In genomic region chr5:175823731-175824525, GRCh38 we compare ENCODE assay signal across 15 cellular contexts. TPM values are rescaled to one million over a fixed set of nuclear protein-coding genes. Genes with fewer than 3 reads are reported as not detected.
A peak's percentile ranks its signal among the peaks of the same experiment; 100 is the strongest.
DNase-seq lines count a peak whose midpoint lies in the region; ATAC-seq and TF ChIP-seq lines count a peak whose summit lies in the region.
"Had no signal": no experiment of that assay in that cellular context is flagged by ENCODE, and none has a peak within 500 bp of the region (broad histone marks: within the 10 kb centered on the region; RNA-seq: fewer than 3 reads in every experiment).

No MANE protein-coding gene starts in this region.

- ATAC-seq in GM19351 (IDR thresholded peaks at IDR 0.05; ENCODE audit: unreplicated experiment): no peak
- ATAC-seq: activated CD4-positive, alpha-beta T cell treated with anti-CD3 and anti-CD28 coated beads for 36 hours; T-helper 17 cell had no signal

- CTCF ChIA-PET in A673 (lab: Charles Lee) (interaction anchor here (0.6 kb wide), 1 partner anchor 74 kb away, joined by 15 read pairs; no protein-coding TSS in a partner anchor), HEK293 (lab: Yijun Ruan, JAX) (interaction anchor here (0.6 to 2.0 kb wide), 4 partner anchors 48 to 1248 kb away, joined by 3 to 5 read pairs (median 4); partner anchors contain the start of gene CPLX2)

- no TSS peak for BruUV-seq in A673 (replicated peaks; lab: Mats Ljungman, UMichigan)

- no peak for TF ChIP-seq POLR2A in vagina (IDR thresholded peaks at IDR 0.05)

- H3K4me3 ChIP-seq in A673 (ENCODE audit: low read depth, low read length, poor library complexity, severe bottlenecking): no peak overlapping the region
- no peak overlapping the region for H3K4me3 ChIP-seq in HEK293 (ENCODE audit: low read depth, low read length)
- no peak overlapping the region for H3K4me3 ChIP-seq in endodermal cell (ENCODE audit: low read length)
- H3K4me3 ChIP-seq in GM23248: no peak overlapping the region
- no peak overlapping the region for H3K4me3 ChIP-seq in vagina

- H3K4me1 ChIP-seq in A673 (ENCODE audit: insufficient read depth, low read length, poor library complexity, severe bottlenecking) (peaks cover 7% of the 10 kb centered on the region), HEK293 (ENCODE audit: control insufficient read depth, insufficient read depth, low read length) (no peaks in the 10 kb centered on the region), endodermal cell (ENCODE audit: control insufficient read depth, insufficient read depth, low read length) (peaks cover 3% of the 10 kb centered on the region), GM23248 (ENCODE audit: insufficient read depth) (no peaks in the 10 kb centered on the region), vagina (no peaks in the 10 kb centered on the region)

- H2AFZ ChIP-seq in GM23248: no peak overlapping the region

- peaks cover 32% of the 10 kb centered on the region for H3K27me3 Mint-ChIP-seq in endodermal cell (ENCODE audit: insufficient read depth)

- no peak overlapping the region for H3K4me2 ChIP-seq in GM23248 (ENCODE audit: unreplicated experiment)

- H3K27ac ChIP-seq in A673 (ENCODE audit: low read depth, low read length, poor library complexity, severe bottlenecking) (no peak overlapping the region), HEK293 (ENCODE audit: extremely low read depth, low read depth, low read length) (no peak overlapping the region), endodermal cell (ENCODE audit: low read depth, low read length) (no peak overlapping the region), GM23248 (no peak overlapping the region), vagina (no peak overlapping the region)

- H3F3A ChIP-seq in GM23248 (ENCODE audit: insufficient read depth): no peaks in the 10 kb centered on the region

- H3K79me2 ChIP-seq in GM23248 (ENCODE audit: insufficient read depth): no peaks in the 10 kb centered on the region

- no peak overlapping the region for H3K27ac Mint-ChIP-seq in endodermal cell
- H3K27ac Mint-ChIP-seq: activated CD4-positive, alpha-beta T cell treated with anti-CD3 and anti-CD28 coated beads for 36 hours; T-helper 17 cell had no signal

- H3K36me3 ChIP-seq in A673 (ENCODE audit: insufficient read depth, low read length, poor library complexity, severe bottlenecking) (no peaks in the 10 kb centered on the region), HEK293 (ENCODE audit: control insufficient read depth in 2 of 2, insufficient read depth in 1 of 2, low read length in 2 of 2) (no peaks in the 10 kb centered on the region), endodermal cell (ENCODE audit: control insufficient read depth, insufficient read depth, low read length) (no peaks in the 10 kb centered on the region), GM23248 (ENCODE audit: low read depth) (no peaks in the 10 kb centered on the region), vagina (no peaks in the 10 kb centered on the region)

- H3K9ac ChIP-seq in endodermal cell (ENCODE audit: extremely low read depth, low read length, poor library complexity, severe bottlenecking) (no peak overlapping the region), GM23248 (no peak overlapping the region)

- no peaks in the 10 kb centered on the region for H4K20me1 ChIP-seq in GM23248 (ENCODE audit: insufficient read depth)

- no peaks in the 10 kb centered on the region for H3K36me3 Mint-ChIP-seq in endodermal cell (ENCODE audit: low read depth)

- H3K9me3 ChIP-seq in A673 (ENCODE audit: low read depth, low read length, poor library complexity, severe bottlenecking): no peaks in the 10 kb centered on the region
- H3K9me3 ChIP-seq in HEK293 (ENCODE audit: control insufficient read depth, insufficient read depth, low read depth, low read length): no peaks in the 10 kb centered on the region
- H3K9me3 ChIP-seq in endodermal cell (ENCODE audit: control insufficient read depth, low read length): no peaks in the 10 kb centered on the region
- no peaks in the 10 kb centered on the region for H3K9me3 ChIP-seq in GM23248 (ENCODE audit: low read depth)
- H3K9me3 ChIP-seq in vagina: no peaks in the 10 kb centered on the region

- 20 to 31% methylated on average over 4 to 6 of the region's 6 CpGs for WGBS in endodermal cell (ENCODE audit: insufficient coverage in 1 of 2, insufficient read length in 1 of 2), 2 experiments
- 6 to 14% methylated on average over 6 of the region's 6 CpGs for WGBS in GM23248 (ENCODE audit: low coverage in 1 of 2, low lambda C conversion rate in 2 of 2, missing lambda C conversion rate in 2 of 2), 2 experiments

- intact Hi-C loops in A673 (cut with micrococcal nuclease; ENCODE audit: unreplicated experiment) (no loop called here), vagina (cut with DNase I) (no loop called here)

- POLR2A ChIA-PET in A673 (lab: Charles Lee; ENCODE audit: low non-redundant PET): no interaction called here
- POLR2A ChIA-PET in HEK293 (lab: Yijun Ruan, JAX): no interaction called here

- in situ Hi-C loops in GM23248 (cut with MboI): no loop called here

- peaks cover 16% of the 10 kb centered on the region for H3K4me1 Mint-ChIP-seq in endodermal cell

- no peaks in the 10 kb centered on the region for H3K27me3 ChIP-seq in A673 (replicated peaks; ENCODE audit: insufficient read depth, low read depth, low read length, poor library complexity)
- H3K27me3 ChIP-seq in endodermal cell (ENCODE audit: control insufficient read depth, insufficient read depth, low read length, poor library complexity, severe bottlenecking): no peaks in the 10 kb centered on the region
- H3K27me3 ChIP-seq in GM23248 (replicated peaks; ENCODE audit: insufficient read depth): peaks cover 3% of the 10 kb centered on the region; the same call in 1 of the 2 replicates
- no peaks in the 10 kb centered on the region for H3K27me3 ChIP-seq in vagina

- no peak overlapping the region for H3K4me3 Mint-ChIP-seq in endodermal cell
- H3K4me3 Mint-ChIP-seq: activated CD4-positive, alpha-beta T cell treated with anti-CD3 and anti-CD28 coated beads for 36 hours; central memory CD8-positive, alpha-beta T cell; T-helper 17 cell had no signal

- peak; percentile 19 for DNase-seq in A673 (ENCODE audit: low spot score)
- DNase-seq in NCI-H345 treated with DMSO at 0.1 percent for 48 hours (lab: John Stamatoyannopoulos, UW; ENCODE audit: unreplicated experiment): peak; percentile 85
- peak; percentile 70 for DNase-seq in endodermal cell
- DNase-seq in activated CD4-positive, alpha-beta T cell treated with anti-CD3 and anti-CD28 coated beads for 48 hours: no peak
- no peak for DNase-seq in GM23248
- no peak for DNase-seq in vagina (ENCODE audit: extremely low spot score in 2 of 2)
- DNase-seq: activated CD4-positive, alpha-beta T cell treated with anti-CD3 and anti-CD28 coated beads for 36 hours; foreskin melanocyte; stimulated activated CD4-positive, alpha-beta T cell treated with anti-CD3 and anti-CD28 coated beads, Interleukin-15, amount 100 ng/mL, for 24 hours; T-helper 17 cell had no signal

- no peaks in the 10 kb centered on the region for H3K9me3 Mint-ChIP-seq in endodermal cell
- H3K9me3 Mint-ChIP-seq: central memory CD8-positive, alpha-beta T cell had no signal

- TF ChIP-seq CTCF in A673 (conservative IDR thresholded peaks at IDR 0.05; ENCODE audit: low read depth, low read length): no peak
- no peak for TF ChIP-seq CTCF in HEK293 (tag by site-specific recombination; IDR thresholded peaks at IDR 0.05)
- TF ChIP-seq CTCF in endodermal cell (conservative IDR thresholded peaks at IDR 0.05): no peak
- no peak for TF ChIP-seq CTCF in vagina (IDR thresholded peaks at IDR 0.05)

- H3K9me2 ChIP-seq in GM23248 (ENCODE audit: insufficient read depth): no peaks in the 10 kb centered on the region

TF ChIP-seq in HEK293, 187 proteins besides CTCF, POLR2A, EP300 and RAD21 (continues in another document):
- TF ChIP-seq ZNF488 (tag by site-specific recombination; IDR thresholded peaks at IDR 0.05) (no peak), ZNF555 (tag by site-specific recombination; conservative IDR thresholded peaks at IDR 0.05) (no peak), ZFHX2 (tag by site-specific recombination; conservative IDR thresholded peaks at IDR 0.05) (peak; percentile 91), ZBTB17 (tag by site-specific recombination; IDR thresholded peaks at IDR 0.05) (0 out of 2 replicates have a peak, but pooled peaks have one; percentile 13), ZNF624 (tag by site-specific recombination; IDR thresholded peaks at IDR 0.05) (no peak), ZNF449 (tag by site-specific recombination; IDR thresholded peaks at IDR 0.05) (no peak), KLF16 (tag by site-specific recombination; IDR thresholded peaks at IDR 0.05) (no peak), ZNF184 (tag by site-specific recombination; IDR thresholded peaks at IDR 0.05) (no peak)

RNA-seq across cellular contexts. Expression of gene CPLX2, which starts 47.5 kb away (rescaled TPM):
- total RNA-seq in A673 (2021) (0.15 and 0.19 TPM in 2 replicates), endodermal cell (not detected), vagina (1.2 TPM)
- polyA plus RNA-seq in endodermal cell (2013, experiment 1 of 2): 9.9 TPM
- 10.4 TPM for polyA plus RNA-seq in endodermal cell (2013, experiment 2 of 2)
- not detected in 2 replicates for total RNA-seq in GM23248 (2014; rRNA removed; shearing (Covaris generic))
- polyA plus RNA-seq in GM23248 (2016; fragmentation: Nextera tagmentation; extraction: Ambion mirVana): not detected in 2 replicates
- total RNA-seq: activated CD4-positive, alpha-beta T cell treated with anti-CD3 and anti-CD28 coated beads for 36 hours; Daoy; RPMI7951; T-helper 17 cell had no signal

Comparison
In these comparisons a context has a peak if more than half of its experiments do, and no peak if none do; other contexts are left out.
1. DNase-seq: peak in A673 (single experiment), NCI-H345 treated with DMSO at 0.1 percent for 48 hours (single experiment) and endodermal cell (single experiment); none in activated CD4-positive, alpha-beta T cell treated with anti-CD3 and anti-CD28 coated beads for 48 hours (single experiment), GM23248 (single experiment) and vagina (0 of 2).